ENCODE assay signal across 9 cellular contexts in the genomic region with DNA sequence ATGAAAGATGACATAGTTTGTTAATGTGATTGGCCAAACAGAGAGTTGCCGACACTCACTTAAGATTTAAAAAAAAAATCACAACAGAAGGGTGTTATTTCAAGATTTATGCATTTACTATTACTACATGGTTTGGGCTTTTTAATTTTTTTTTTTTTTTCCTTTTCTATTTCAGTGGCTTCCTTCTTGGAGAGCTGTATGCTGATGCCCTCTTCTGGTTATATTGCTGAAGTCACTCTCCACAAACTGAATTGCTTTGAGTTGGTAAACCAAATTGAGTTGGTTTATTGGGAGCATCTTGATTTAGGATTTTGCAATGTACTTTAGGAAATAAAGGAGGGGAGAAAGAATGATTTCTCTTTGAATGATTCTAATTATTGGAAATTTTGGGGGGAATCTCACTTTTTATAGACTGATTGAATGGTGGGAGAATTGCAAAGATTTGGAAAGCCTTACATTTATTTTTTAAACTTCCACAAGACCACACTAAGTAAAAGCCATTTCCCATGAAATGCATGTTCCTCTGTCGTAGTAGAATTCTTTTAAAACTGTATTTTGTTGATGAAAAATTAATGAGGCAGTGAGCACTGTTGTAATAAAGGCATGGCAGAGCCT.
DNase-seq lines count a peak whose midpoint lies in the region; ATAC-seq and TF ChIP-seq lines count a peak whose summit lies in the region.
"Had no signal": no experiment of that assay in that cellular context is flagged by ENCODE, and none has a peak within 500 bp of the region (broad histone marks: within the 10 kb centered on the region; RNA-seq: fewer than 3 reads in every experiment).

No MANE protein-coding gene starts in this region.

- POLR2A ChIA-PET in CD8-positive, alpha-beta memory T cell (lab: Charles Lee) = no interaction called here

- no peaks in the 10 kb centered on the region for H3F3A ChIP-seq in DOHH2 (ENCODE audit: control insufficient read depth, insufficient read depth)

- CTCF ChIA-PET in CD8-positive, alpha-beta memory T cell (lab: Charles Lee) = no interaction called here

- no peak overlapping the region for H3K27ac ChIP-seq in DOHH2 (ENCODE audit: low read depth, low read length)
- H3K27ac ChIP-seq in CD8-positive, alpha-beta memory T cell (ENCODE audit: low read depth, low read length) = no peak overlapping the region
- H3K27ac ChIP-seq: SK-N-MC had no signal

- DNase-seq in LHCN-M2 (ENCODE audit: low read depth) (peak; percentile 66), cardiac fibroblast (ENCODE audit: low read depth in 2 of 2) (peak; percentile 72 to 74), midbrain (lab: John Stamatoyannopoulos, UW) (peak; percentile 20), SHP77 treated with DMSO at 0.1 percent for 48 hours (lab: John Stamatoyannopoulos, UW) (no peak), posterior cingulate gyrus (no peak)
- DNase-seq in CD8-positive, alpha-beta memory T cell = no peak

- no peaks in the 10 kb centered on the region for H3K9me3 ChIP-seq in DOHH2 (ENCODE audit: control insufficient read depth, insufficient read depth, low read length)
- H3K9me3 ChIP-seq in CD8-positive, alpha-beta memory T cell (ENCODE audit: low read length) = no peaks in the 10 kb centered on the region

- H3K36me3 Mint-ChIP-seq in CD8-positive, alpha-beta memory T cell = no peaks in the 10 kb centered on the region

- H3K4me3 ChIP-seq in DOHH2 (ENCODE audit: low read length) (no peak overlapping the region), cardiac fibroblast (replicated peaks in 1 of 2; ENCODE audit: low read depth in 2 of 2, low read length in 2 of 2) (no peak overlapping the region)
- no peak overlapping the region for H3K4me3 ChIP-seq in CD8-positive, alpha-beta memory T cell (ENCODE audit: low read length)
- H3K4me3 ChIP-seq: SK-N-MC had no signal

- TF ChIP-seq CTCF in DOHH2 (IDR thresholded peaks at IDR 0.05; ENCODE audit: low read depth, low read length, poor library complexity, severe bottlenecking) = peak; percentile 42
- TF ChIP-seq CTCF in cardiac fibroblast (IDR thresholded peaks at IDR 0.05; ENCODE audit: low read depth, low read length) = peak; percentile 65

- H3K27me3 Mint-ChIP-seq in CD8-positive, alpha-beta memory T cell = peaks cover 0 to 2% of the 10 kb centered on the region in 2 donors

- no peaks in the 10 kb centered on the region for H4K20me1 ChIP-seq in DOHH2 (ENCODE audit: control insufficient read depth, insufficient read depth, low read depth, low read length)

- no peaks in the 10 kb centered on the region for H3K79me2 ChIP-seq in DOHH2 (ENCODE audit: control insufficient read depth, low read length)

- intact Hi-C loops in posterior cingulate gyrus (cut with DNase I) = loop anchor here (2.0 kb wide), 2 partner anchors 227 to 359 kb away; no protein-coding TSS in a partner anchor

- peaks cover 8% of the 10 kb centered on the region; the same call in 1 of the 2 replicates for H3K36me3 ChIP-seq in DOHH2 (ENCODE audit: control insufficient read depth, low read length)
- H3K36me3 ChIP-seq in CD8-positive, alpha-beta memory T cell (ENCODE audit: insufficient read depth, low read length) = no peaks in the 10 kb centered on the region

- H3K9me3 Mint-ChIP-seq in CD8-positive, alpha-beta memory T cell = peaks cover 0 to 6% (median 4%) of the 10 kb centered on the region in 5 donors

- H3K9me2 ChIP-seq in DOHH2 (replicated peaks; ENCODE audit: control insufficient read depth, low read length) = no peaks in the 10 kb centered on the region

- no peak for ATAC-seq in GM21529 (IDR thresholded peaks at IDR 0.05; ENCODE audit: unreplicated experiment)

- no peaks in the 10 kb centered on the region for H3K4me1 Mint-ChIP-seq in CD8-positive, alpha-beta memory T cell

- H3K4me3 Mint-ChIP-seq in CD8-positive, alpha-beta memory T cell = no peak overlapping the region

- H3K4me1 ChIP-seq in DOHH2 (ENCODE audit: control insufficient read depth, low read length) = no peaks in the 10 kb centered on the region
- no peaks in the 10 kb centered on the region for H3K4me1 ChIP-seq in CD8-positive, alpha-beta memory T cell (ENCODE audit: insufficient read depth, low read length)

- H3K27ac Mint-ChIP-seq in CD8-positive, alpha-beta memory T cell = no peak overlapping the region

- H3K27me3 ChIP-seq in DOHH2 (ENCODE audit: control insufficient read depth, low read length) = no peaks in the 10 kb centered on the region
- H3K27me3 ChIP-seq in CD8-positive, alpha-beta memory T cell (ENCODE audit: insufficient read depth, low read length, poor library complexity, severe bottlenecking) = no peaks in the 10 kb centered on the region

- no peak overlapping the region for H3K4me2 ChIP-seq in DOHH2 (ENCODE audit: low read length)

Comparison
In these comparisons a context has a peak if more than half of its experiments do, and no peak if none do; other contexts are left out.
1. DNase-seq: peak in LHCN-M2 (single experiment), cardiac fibroblast (2 of 2) and midbrain (single experiment); none in CD8-positive, alpha-beta memory T cell (0 of 5), SHP77 treated with DMSO at 0.1 percent for 48 hours (single experiment) and posterior cingulate gyrus (0 of 10).